ENCODE assay signal across 6 cellular contexts in genomic region chr11:1689250-1690166, GRCh38. TPM values are rescaled to one million over a fixed set of nuclear protein-coding genes. Genes with fewer than 3 reads are reported as not detected.
"Had no signal": no experiment of that assay in that cellular context is flagged by ENCODE, and none has a peak within 500 bp of the region (broad histone marks: within the 10 kb centered on the region; RNA-seq: fewer than 3 reads in every experiment).

No MANE protein-coding gene starts in this region.

RNA-seq across cellular contexts. Expression of gene KRTAP5-6, which starts 7.5 kb away (rescaled TPM):
- total RNA-seq: activated CD8-positive, alpha-beta T cell treated with anti-CD3 and anti-CD28 coated beads, Interleukin-2, amount 10 ng/mL, durations not matched to agents 7 days and 5 days; activated T-helper 1 cell treated with anti-CD3 and anti-CD28 coated beads, Interleukin-12 subunit alpha, Interleukin-12 subunit beta, Interleukin-2, Interleukin-4 antibody, amounts not matched to agents 30 ng/mL and 10 ng/mL and 1 ng/mL, durations not matched to agents 14 hours and 24 hours and 36 hours; aorta; IMR-90; SJSA1; T-helper 1 cell treated with Interleukin-12 subunit alpha and Interleukin-12 subunit beta and Interleukin-4 antibody, amounts not matched to agents 30 ng/mL and 1 ng/mL, for 36 hours had no signal
- polyA plus RNA-seq: aorta, IMR-90 had no signal

RNA-seq across cellular contexts. Expression of gene KRTAP5-5, which starts 59.9 kb away (rescaled TPM):
- total RNA-seq: activated CD8-positive, alpha-beta T cell treated with anti-CD3 and anti-CD28 coated beads, Interleukin-2, amount 10 ng/mL, durations not matched to agents 7 days and 5 days; activated T-helper 1 cell treated with anti-CD3 and anti-CD28 coated beads, Interleukin-12 subunit alpha, Interleukin-12 subunit beta, Interleukin-2, Interleukin-4 antibody, amounts not matched to agents 30 ng/mL and 10 ng/mL and 1 ng/mL, durations not matched to agents 14 hours and 24 hours and 36 hours; aorta; IMR-90; SJSA1; T-helper 1 cell treated with Interleukin-12 subunit alpha and Interleukin-12 subunit beta and Interleukin-4 antibody, amounts not matched to agents 30 ng/mL and 1 ng/mL, for 36 hours had no signal
- polyA plus RNA-seq: aorta, IMR-90 had no signal
